ENCODE assay signal across 9 cellular contexts in genomic region chr11:8917157-8917820, GRCh38. TPM values are rescaled to one million over a fixed set of nuclear protein-coding genes. Genes with fewer than 3 reads are reported as not detected.
DNase-seq lines count a peak whose midpoint lies in the region; ATAC-seq, FAIRE-seq and TF ChIP-seq lines count a peak whose summit lies in the region.
"Had no signal": no experiment of that assay in that cellular context is flagged by ENCODE, and none has a peak within 500 bp of the region (broad histone marks: within the 10 kb centered on the region; RNA-seq: fewer than 3 reads in every experiment).

No MANE protein-coding gene starts in this region.

- TF ChIP-seq CTCF in fibroblast of the aortic adventitia (IDR thresholded peaks at IDR 0.05; ENCODE audit: insufficient read depth, low read length) (no peak), psoas muscle (IDR thresholded peaks at IDR 0.05) (no peak)

- peak; percentile 60 for DNase-seq in ELF-1 (ENCODE audit: low read depth, low spot score)
- peak; percentile 42 to 82 for DNase-seq in SW 1271 (lab: John Stamatoyannopoulos, UW)
- DNase-seq in fibroblast of the aortic adventitia (ENCODE audit: low read depth), result peak; percentile 92
- DNase-seq in psoas muscle, result peak in 1 of 2 donors; percentile 56
- DNase-seq in GM12892 (ENCODE audit: insufficient read length), result no peak
- no peak for DNase-seq in NCI-H1105 treated with DMSO at 0.1 percent for 48 hours (lab: John Stamatoyannopoulos, UW)
- DNase-seq: natural killer cell had no signal

- H3K27ac ChIP-seq in psoas muscle, result peak overlapping the region; percentile 21

- 33 to 55% (median 37%) methylated on average over 5 of the region's 5 CpGs for WGBS in psoas muscle, 3 donors

- peaks cover 9 to 79% of the 10 kb centered on the region in 2 donors for H3K36me3 ChIP-seq in psoas muscle (ENCODE audit: insufficient read depth in 1 of 2, low read depth in 1 of 2)

- peaks cover 26% of the 10 kb centered on the region for H3K4me1 ChIP-seq in psoas muscle

- no peak for FAIRE-seq in GM12892 (lab: Jason Lieb, UNC)

- intact Hi-C loops in psoas muscle (cut with DNase I), result loop anchor here in 1 of 2 donors (10.0 kb wide), 1 partner anchor 218 kb away; no protein-coding TSS in a partner anchor

- no peaks in the 10 kb centered on the region for H3K27me3 ChIP-seq in psoas muscle (ENCODE audit: insufficient read depth in 3 of 3, low read length in 2 of 3)

- no peaks in the 10 kb centered on the region for H3K9me3 ChIP-seq in psoas muscle

- peak; percentile 57 to 84 (median 69) for ATAC-seq in psoas muscle
- no peak for ATAC-seq in HG03432 (IDR thresholded peaks at IDR 0.05; ENCODE audit: unreplicated experiment)
- ATAC-seq in HG03521 (IDR thresholded peaks at IDR 0.05; ENCODE audit: unreplicated experiment), result no peak
- ATAC-seq: natural killer cell had no signal

- no peak overlapping the region for H3K4me3 ChIP-seq in fibroblast of the aortic adventitia (ENCODE audit: low read depth, low read length)
- no peak overlapping the region for H3K4me3 ChIP-seq in psoas muscle

- TF ChIP-seq POLR2A in GM12892 (IDR thresholded peaks at IDR 0.05; ENCODE audit: low read depth, low read length), result no peak

RNA-seq across cellular contexts. Expression of gene AKIP1, which starts 6.3 kb away (rescaled TPM):
- total RNA-seq in fibroblast of the aortic adventitia (ENCODE audit: low replicate concordance) (22.1 and 32.7 TPM in 2 replicates), psoas muscle (10 to 100 TPM; 11.3 to 22.7 (median 16.5) TPM)
- 10 to 100 TPM; 18.8 to 30.2 (median 21.6) TPM for polyA plus RNA-seq in psoas muscle
- polyA plus RNA-seq in GM12892 (2012; ENCODE audit: missing spikeins), result 25.9 TPM

RNA-seq across cellular contexts. Expression of gene C11orf16, which starts 15.5 kb away (rescaled TPM):
- total RNA-seq in fibroblast of the aortic adventitia (ENCODE audit: low replicate concordance) (not detected in 2 replicates), psoas muscle (not detected)
- not detected for polyA plus RNA-seq in psoas muscle
- polyA plus RNA-seq in GM12892 (2012; ENCODE audit: missing spikeins), result not detected
- total RNA-seq: natural killer cell had no signal

RNA-seq across cellular contexts. Expression of gene ASCL3, which starts 25.5 kb away (rescaled TPM):
- total RNA-seq in fibroblast of the aortic adventitia (ENCODE audit: low replicate concordance) (not detected in 2 replicates), psoas muscle (not detected)
- not detected for polyA plus RNA-seq in psoas muscle
- polyA plus RNA-seq in GM12892 (2012; ENCODE audit: missing spikeins), result not detected
- total RNA-seq: natural killer cell had no signal

RNA-seq across cellular contexts. Expression of gene TMEM9B, which starts 47.0 kb away (rescaled TPM):
- total RNA-seq in fibroblast of the aortic adventitia (ENCODE audit: low replicate concordance), result 28.5 and 57.8 TPM in 2 replicates
- 10 to 100 TPM; 32.1 to 54.5 (median 36.0) TPM for total RNA-seq in psoas muscle
- polyA plus RNA-seq in psoas muscle, result 10 to 100 TPM; 40.7 to 83.4 (median 73.3) TPM
- 29.7 TPM for polyA plus RNA-seq in GM12892 (2012; ENCODE audit: missing spikeins)

Comparison
In these comparisons a context has a peak if more than half of its experiments do, and no peak if none do; other contexts are left out.
1. DNase-seq: peak in ELF-1 (single experiment), SW 1271 (2 of 2) and fibroblast of the aortic adventitia (single experiment); none in GM12892 (single experiment) and NCI-H1105 treated with DMSO at 0.1 percent for 48 hours (single experiment).
2. ATAC-seq: peak in psoas muscle (4 of 4); none in HG03432 (single experiment) and HG03521 (single experiment).